In the genomic region with DNA sequence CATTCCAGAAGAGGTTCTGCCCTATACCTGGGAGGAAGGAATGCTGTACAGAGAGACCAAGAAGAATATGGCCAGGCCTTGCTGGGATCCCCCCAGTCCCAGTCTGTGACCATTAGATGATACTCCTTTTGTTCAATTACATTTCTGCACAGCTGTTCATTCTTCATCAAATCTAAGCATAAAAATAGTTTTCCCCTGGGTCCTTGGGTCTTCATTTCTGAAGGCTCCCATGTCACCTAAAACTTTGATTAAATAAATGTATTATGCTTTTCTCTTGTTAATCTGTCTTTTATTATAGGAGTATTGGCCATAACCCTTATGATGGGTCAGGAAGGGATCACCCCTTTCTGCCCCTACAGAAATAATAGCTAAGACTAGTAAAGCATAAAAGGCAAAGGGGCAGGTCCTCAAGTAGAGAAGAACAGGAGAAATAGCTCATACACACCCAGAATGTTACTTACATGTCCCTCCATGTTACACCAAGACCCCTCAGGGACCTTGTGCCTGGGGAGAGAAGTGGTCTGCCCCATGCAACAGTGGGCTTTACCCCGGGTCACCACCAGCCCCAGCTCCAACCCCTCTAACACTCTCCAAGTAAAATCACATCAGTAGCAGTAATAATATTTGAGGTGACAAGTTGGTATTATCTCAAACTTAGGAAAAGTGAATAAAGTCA, we compare ENCODE assay signal across 15 cellular contexts. TPM values are rescaled to one million over a fixed set of nuclear protein-coding genes. Genes with fewer than 3 reads are reported as not detected.
DNase-seq lines count a peak whose midpoint lies in the region; ATAC-seq and TF ChIP-seq lines count a peak whose summit lies in the region.
"Had no signal": no experiment of that assay in that cellular context is flagged by ENCODE, and none has a peak within 500 bp of the region (broad histone marks: within the 10 kb centered on the region; RNA-seq: fewer than 3 reads in every experiment).

No MANE protein-coding gene starts in this region.

- peaks cover 21% of the 10 kb centered on the region for H3K36me3 Mint-ChIP-seq in activated CD4-positive, alpha-beta memory T cell treated with anti-CD3 and anti-CD28 coated beads for 36 hours
- peaks cover 18% of the 10 kb centered on the region for H3K36me3 Mint-ChIP-seq in activated CD4-positive, alpha-beta memory T cell treated with anti-CD3 and anti-CD28 coated beads, Interleukin-2, amount 10 ng/mL, durations not matched to agents 7 days and 5 days (ENCODE audit: low read depth)
- H3K36me3 Mint-ChIP-seq in activated B cell treated with CpG ODN at 0.5 μM for 24 hours (ENCODE audit: low read depth): peaks cover 24% of the 10 kb centered on the region
- H3K36me3 Mint-ChIP-seq in natural killer cell treated with Interleukin-12 subunit alpha and Interleukin-12 subunit beta and Interleukin-15 and Interleukin-18, amount 100 ng/mL, for 72 hours: no peaks in the 10 kb centered on the region
- H3K36me3 Mint-ChIP-seq: WTC11 had no signal

- peak overlapping the region; percentile 25 for H3K4me3 Mint-ChIP-seq in activated CD4-positive, alpha-beta memory T cell treated with anti-CD3 and anti-CD28 coated beads for 36 hours
- H3K4me3 Mint-ChIP-seq in activated CD4-positive, alpha-beta memory T cell treated with anti-CD3 and anti-CD28 coated beads, Interleukin-2, amount 10 ng/mL, durations not matched to agents 7 days and 5 days: no peak overlapping the region
- peak overlapping the region; percentile 45 for H3K4me3 Mint-ChIP-seq in activated B cell treated with CpG ODN at 0.5 μM for 24 hours
- peak overlapping the region; percentile 69 for H3K4me3 Mint-ChIP-seq in natural killer cell treated with Interleukin-12 subunit alpha and Interleukin-12 subunit beta and Interleukin-15 and Interleukin-18, amount 100 ng/mL, for 72 hours
- H3K4me3 Mint-ChIP-seq: activated naive CD8-positive, alpha-beta T cell treated with anti-CD3 and anti-CD28 coated beads, Interleukin-2, amount 10 ng/mL, durations not matched to agents 7 days and 5 days; WTC11 had no signal

- no peak overlapping the region for H3K27ac ChIP-seq in brain microvascular endothelial cell
- H3K27ac ChIP-seq: breast epithelium, lower lobe of right lung had no signal

- POLR2A ChIA-PET in activated CD4-positive, alpha-beta memory T cell treated with anti-CD3 and anti-CD28 coated beads for 36 hours (lab: Charles Lee): interaction anchor here (0.9 to 15.0 kb wide), 8 partner anchors 8 to 82 kb away, joined by 3 to 259 read pairs (median 4); a partner anchor contains a TSS
- POLR2A ChIA-PET in activated CD4-positive, alpha-beta memory T cell treated with anti-CD3 and anti-CD28 coated beads, Interleukin-2, amount 10 ng/mL, durations not matched to agents 7 days and 5 days (lab: Charles Lee): interaction anchor here (0.9 to 36.9 kb wide), 8 partner anchors 2 to 626 kb away, joined by 3 to 1578 read pairs (median 4); a partner anchor contains a TSS
- POLR2A ChIA-PET in activated B cell treated with CpG ODN at 0.5 μM for 24 hours (lab: Charles Lee): interaction anchor here (0.7 to 25.3 kb wide), 8 partner anchors 7 to 1068 kb away, joined by 3 to 1155 read pairs (median 8); a partner anchor contains a TSS

- H3K27me3 ChIP-seq in brain microvascular endothelial cell (replicated peaks): no peaks in the 10 kb centered on the region

- H3K36me3 ChIP-seq in brain microvascular endothelial cell (replicated peaks): no peaks in the 10 kb centered on the region
- H3K36me3 ChIP-seq: breast epithelium, lower lobe of right lung had no signal

- ATAC-seq in activated B cell treated with CpG ODN at 0.5 μM for 24 hours (ENCODE audit: low read depth): no peak
- no peak for ATAC-seq in natural killer cell treated with Interleukin-12 subunit alpha and Interleukin-12 subunit beta and Interleukin-15 and Interleukin-18, amount 100 ng/mL, for 72 hours
- ATAC-seq: lower lobe of right lung, Right ventricle myocardium inferior, WTC11 had no signal

- peaks cover 77% of the 10 kb centered on the region for H3K4me1 Mint-ChIP-seq in activated CD4-positive, alpha-beta memory T cell treated with anti-CD3 and anti-CD28 coated beads for 36 hours (ENCODE audit: low read depth)
- peaks cover 76% of the 10 kb centered on the region for H3K4me1 Mint-ChIP-seq in activated CD4-positive, alpha-beta memory T cell treated with anti-CD3 and anti-CD28 coated beads, Interleukin-2, amount 10 ng/mL, durations not matched to agents 7 days and 5 days
- H3K4me1 Mint-ChIP-seq in activated B cell treated with CpG ODN at 0.5 μM for 24 hours: peaks cover 87% of the 10 kb centered on the region
- peaks cover 70 to 79% of the 10 kb centered on the region in 2 donors for H3K4me1 Mint-ChIP-seq in natural killer cell treated with Interleukin-12 subunit alpha and Interleukin-12 subunit beta and Interleukin-15 and Interleukin-18, amount 100 ng/mL, for 72 hours (ENCODE audit: low read depth in 2 of 2)

- CTCF ChIA-PET in activated CD4-positive, alpha-beta memory T cell treated with anti-CD3 and anti-CD28 coated beads for 36 hours (lab: Charles Lee): interaction anchor here (1.2 to 7.6 kb wide), 6 partner anchors 11 to 77 kb away, joined by 4 to 95 read pairs (median 44); a partner anchor contains a TSS
- CTCF ChIA-PET in activated CD4-positive, alpha-beta memory T cell treated with anti-CD3 and anti-CD28 coated beads, Interleukin-2, amount 10 ng/mL, durations not matched to agents 7 days and 5 days (lab: Charles Lee): interaction anchor here (0.7 to 5.4 kb wide), 7 partner anchors 11 to 28 kb away, joined by 3 to 63 read pairs (median 6); a partner anchor contains a TSS
- CTCF ChIA-PET in activated B cell treated with CpG ODN at 0.5 μM for 24 hours (lab: Charles Lee): interaction anchor here (1.3 to 25.7 kb wide), 5 partner anchors 11 to 29 kb away, joined by 4 to 611 read pairs (median 10); a partner anchor contains a TSS

- no peak for DNase-seq in activated CD4-positive, alpha-beta memory T cell treated with anti-CD3 and anti-CD28 coated beads for 36 hours
- DNase-seq in activated CD4-positive, alpha-beta memory T cell treated with anti-CD3 and anti-CD28 coated beads, Interleukin-2, amount 10 ng/mL, durations not matched to agents 7 days and 5 days: no peak
- DNase-seq in activated B cell treated with CpG ODN at 0.5 μM for 24 hours (no peak), brain microvascular endothelial cell (no peak), EL (no peak)
- no peak for DNase-seq in natural killer cell treated with Interleukin-12 subunit alpha and Interleukin-12 subunit beta and Interleukin-15 and Interleukin-18, amount 100 ng/mL, for 72 hours (ENCODE audit: low spot score)
- DNase-seq: activated naive CD8-positive, alpha-beta T cell treated with anti-CD3 and anti-CD28 coated beads, Interleukin-2, amount 10 ng/mL, durations not matched to agents 7 days and 5 days; lower lobe of right lung; NCI-H187 had no signal

- intact Hi-C loops in activated CD4-positive, alpha-beta memory T cell treated with anti-CD3 and anti-CD28 coated beads for 36 hours (cut with micrococcal nuclease): loop anchor here (2.0 to 10.0 kb wide), 5 partner anchors 51 to 1285 kb away; a partner anchor contains a TSS
- intact Hi-C loops in activated B cell treated with CpG ODN at 0.5 μM for 24 hours (cut with micrococcal nuclease): loop anchor here (10.0 kb wide), 2 partner anchors 885 to 1055 kb away; a partner anchor contains a TSS

- no peaks in the 10 kb centered on the region for H3K9me3 Mint-ChIP-seq in activated CD4-positive, alpha-beta memory T cell treated with anti-CD3 and anti-CD28 coated beads for 36 hours
- no peaks in the 10 kb centered on the region for H3K9me3 Mint-ChIP-seq in activated CD4-positive, alpha-beta memory T cell treated with anti-CD3 and anti-CD28 coated beads, Interleukin-2, amount 10 ng/mL, durations not matched to agents 7 days and 5 days
- H3K9me3 Mint-ChIP-seq in activated B cell treated with CpG ODN at 0.5 μM for 24 hours: no peaks in the 10 kb centered on the region
- H3K9me3 Mint-ChIP-seq in natural killer cell treated with Interleukin-12 subunit alpha and Interleukin-12 subunit beta and Interleukin-15 and Interleukin-18, amount 100 ng/mL, for 72 hours: no peaks in the 10 kb centered on the region
- H3K9me3 Mint-ChIP-seq: activated naive CD8-positive, alpha-beta T cell treated with anti-CD3 and anti-CD28 coated beads, Interleukin-2, amount 10 ng/mL, durations not matched to agents 7 days and 5 days; WTC11 had no signal

- H3K4me3 ChIP-seq in brain microvascular endothelial cell (ENCODE audit: low read depth, low read length): no peak overlapping the region
- H3K4me3 ChIP-seq: breast epithelium, lower lobe of right lung had no signal

- H3K27ac Mint-ChIP-seq in activated CD4-positive, alpha-beta memory T cell treated with anti-CD3 and anti-CD28 coated beads for 36 hours: peak overlapping the region; percentile 49
- H3K27ac Mint-ChIP-seq in activated CD4-positive, alpha-beta memory T cell treated with anti-CD3 and anti-CD28 coated beads, Interleukin-2, amount 10 ng/mL, durations not matched to agents 7 days and 5 days: no peak overlapping the region
- peak overlapping the region; percentile 93 for H3K27ac Mint-ChIP-seq in activated B cell treated with CpG ODN at 0.5 μM for 24 hours
- H3K27ac Mint-ChIP-seq in natural killer cell treated with Interleukin-12 subunit alpha and Interleukin-12 subunit beta and Interleukin-15 and Interleukin-18, amount 100 ng/mL, for 72 hours: peak overlapping the region in 1 of 2 donors; percentile 88
- H3K27ac Mint-ChIP-seq: WTC11 had no signal

- in situ Hi-C loops in brain microvascular endothelial cell (cut with HindIII; ENCODE audit: low pct_ligation_motif_present, low sequenced_read_pairs): no loop called here

- no peak for TF ChIP-seq CTCF in activated B cell treated with CpG ODN at 0.5 μM for 24 hours (IDR thresholded peaks at IDR 0.05)
- no peak for TF ChIP-seq CTCF in brain microvascular endothelial cell (IDR thresholded peaks at IDR 0.05; ENCODE audit: low read depth, low read length, missing control alignments)

- no peaks in the 10 kb centered on the region for H3K27me3 Mint-ChIP-seq in activated CD4-positive, alpha-beta memory T cell treated with anti-CD3 and anti-CD28 coated beads for 36 hours
- H3K27me3 Mint-ChIP-seq in activated CD4-positive, alpha-beta memory T cell treated with anti-CD3 and anti-CD28 coated beads, Interleukin-2, amount 10 ng/mL, durations not matched to agents 7 days and 5 days: peaks cover 33% of the 10 kb centered on the region
- H3K27me3 Mint-ChIP-seq in activated B cell treated with CpG ODN at 0.5 μM for 24 hours: no peaks in the 10 kb centered on the region
- no peaks in the 10 kb centered on the region for H3K27me3 Mint-ChIP-seq in natural killer cell treated with Interleukin-12 subunit alpha and Interleukin-12 subunit beta and Interleukin-15 and Interleukin-18, amount 100 ng/mL, for 72 hours

RNA-seq across cellular contexts. Expression of a gene that starts 2.1 kb away (rescaled TPM):
- 100 to 1,000 TPM; 696 to 733 TPM for total RNA-seq in activated CD4-positive, alpha-beta memory T cell treated with anti-CD3 and anti-CD28 coated beads for 36 hours
- 10 to 100 TPM; 37.2 to 38.4 TPM for total RNA-seq in activated CD4-positive, alpha-beta memory T cell treated with anti-CD3 and anti-CD28 coated beads, Interleukin-2, amount 10 ng/mL, durations not matched to agents 7 days and 5 days
- 60.4 and 66.0 TPM in 2 replicates for total RNA-seq in activated B cell treated with CpG ODN at 0.5 μM for 24 hours
- 1,000 to 10,000 TPM; 1,187 to 3,727 TPM for total RNA-seq in natural killer cell treated with Interleukin-12 subunit alpha and Interleukin-12 subunit beta and Interleukin-15 and Interleukin-18, amount 100 ng/mL, for 72 hours
- total RNA-seq: A172, dermis microvascular lymphatic vessel endothelial cell, lower lobe of right lung, Right ventricle myocardium inferior, urinary bladder had no signal

RNA-seq across cellular contexts. Expression of a gene that starts 5.4 kb away (rescaled TPM):
- 100 to 1,000 TPM; 165 to 167 TPM for total RNA-seq in activated CD4-positive, alpha-beta memory T cell treated with anti-CD3 and anti-CD28 coated beads for 36 hours
- total RNA-seq in activated CD4-positive, alpha-beta memory T cell treated with anti-CD3 and anti-CD28 coated beads, Interleukin-2, amount 10 ng/mL, durations not matched to agents 7 days and 5 days: 100 to 1,000 TPM; 124 to 130 TPM
- total RNA-seq in activated B cell treated with CpG ODN at 0.5 μM for 24 hours: 135 and 139 TPM in 2 replicates
- total RNA-seq in natural killer cell treated with Interleukin-12 subunit alpha and Interleukin-12 subunit beta and Interleukin-15 and Interleukin-18, amount 100 ng/mL, for 72 hours: 100 to 1,000 TPM; 320 to 420 TPM
- total RNA-seq: A172, dermis microvascular lymphatic vessel endothelial cell, urinary bladder had no signal

RNA-seq across cellular contexts. Expression of a gene that starts 12.2 kb away (rescaled TPM):
- total RNA-seq in activated CD4-positive, alpha-beta memory T cell treated with anti-CD3 and anti-CD28 coated beads for 36 hours: 100 to 1,000 TPM; 161 to 164 TPM
- 1,000 to 10,000 TPM; 1,185 to 1,194 TPM for total RNA-seq in activated CD4-positive, alpha-beta memory T cell treated with anti-CD3 and anti-CD28 coated beads, Interleukin-2, amount 10 ng/mL, durations not matched to agents 7 days and 5 days
- total RNA-seq in activated B cell treated with CpG ODN at 0.5 μM for 24 hours: 155 and 177 TPM in 2 replicates
- total RNA-seq in natural killer cell treated with Interleukin-12 subunit alpha and Interleukin-12 subunit beta and Interleukin-15 and Interleukin-18, amount 100 ng/mL, for 72 hours: 100 to 1,000 TPM; 110 to 153 TPM
- total RNA-seq: A172 had no signal

RNA-seq across cellular contexts. Expression of a gene that starts 16.1 kb away (rescaled TPM):
- 10 to 100 TPM; 15.7 to 16.9 TPM for total RNA-seq in activated CD4-positive, alpha-beta memory T cell treated with anti-CD3 and anti-CD28 coated beads for 36 hours
- 10 to 100 TPM; 69.8 to 74.5 TPM for total RNA-seq in activated CD4-positive, alpha-beta memory T cell treated with anti-CD3 and anti-CD28 coated beads, Interleukin-2, amount 10 ng/mL, durations not matched to agents 7 days and 5 days
- 7.8 and 8.4 TPM in 2 replicates for total RNA-seq in activated B cell treated with CpG ODN at 0.5 μM for 24 hours
- 10 to 100 TPM; 15.5 to 34.6 TPM for total RNA-seq in natural killer cell treated with Interleukin-12 subunit alpha and Interleukin-12 subunit beta and Interleukin-15 and Interleukin-18, amount 100 ng/mL, for 72 hours
- total RNA-seq: A172 had no signal

RNA-seq across cellular contexts. Expression of a gene that starts 22.6 kb away (rescaled TPM):
- total RNA-seq in activated CD4-positive, alpha-beta memory T cell treated with anti-CD3 and anti-CD28 coated beads for 36 hours: 10 to 100 TPM; 18.5 to 21.5 TPM
- 10 to 100 TPM; 22.8 to 23.6 TPM for total RNA-seq in activated CD4-positive, alpha-beta memory T cell treated with anti-CD3 and anti-CD28 coated beads, Interleukin-2, amount 10 ng/mL, durations not matched to agents 7 days and 5 days
- 11.7 and 16.7 TPM in 2 replicates for total RNA-seq in activated B cell treated with CpG ODN at 0.5 μM for 24 hours
- 10 to 100 TPM; 16.8 to 17.0 TPM for total RNA-seq in natural killer cell treated with Interleukin-12 subunit alpha and Interleukin-12 subunit beta and Interleukin-15 and Interleukin-18, amount 100 ng/mL, for 72 hours

Comparison
In these comparisons a context has a peak if more than half of its experiments do, and no peak if none do; other contexts are left out.
1. RNA of a gene that starts 2.1 kb away (total RNA-seq): 1,187 to 3,727 TPM in natural killer cell treated with Interleukin-12 subunit alpha and Interleukin-12 subunit beta and Interleukin-15 and Interleukin-18, amount 100 ng/mL, for 72 hours and 696 to 733 TPM in activated CD4-positive, alpha-beta memory T cell treated with anti-CD3 and anti-CD28 coated beads for 36 hours; 60.4 to 66.0 TPM in activated B cell treated with CpG ODN at 0.5 μM for 24 hours and 37.2 to 38.4 TPM in activated CD4-positive, alpha-beta memory T cell treated with anti-CD3 and anti-CD28 coated beads, Interleukin-2, amount 10 ng/mL, durations not matched to agents 7 days and 5 days; every median in the first group is over 10 times any median in the second.